In the genomic region with DNA sequence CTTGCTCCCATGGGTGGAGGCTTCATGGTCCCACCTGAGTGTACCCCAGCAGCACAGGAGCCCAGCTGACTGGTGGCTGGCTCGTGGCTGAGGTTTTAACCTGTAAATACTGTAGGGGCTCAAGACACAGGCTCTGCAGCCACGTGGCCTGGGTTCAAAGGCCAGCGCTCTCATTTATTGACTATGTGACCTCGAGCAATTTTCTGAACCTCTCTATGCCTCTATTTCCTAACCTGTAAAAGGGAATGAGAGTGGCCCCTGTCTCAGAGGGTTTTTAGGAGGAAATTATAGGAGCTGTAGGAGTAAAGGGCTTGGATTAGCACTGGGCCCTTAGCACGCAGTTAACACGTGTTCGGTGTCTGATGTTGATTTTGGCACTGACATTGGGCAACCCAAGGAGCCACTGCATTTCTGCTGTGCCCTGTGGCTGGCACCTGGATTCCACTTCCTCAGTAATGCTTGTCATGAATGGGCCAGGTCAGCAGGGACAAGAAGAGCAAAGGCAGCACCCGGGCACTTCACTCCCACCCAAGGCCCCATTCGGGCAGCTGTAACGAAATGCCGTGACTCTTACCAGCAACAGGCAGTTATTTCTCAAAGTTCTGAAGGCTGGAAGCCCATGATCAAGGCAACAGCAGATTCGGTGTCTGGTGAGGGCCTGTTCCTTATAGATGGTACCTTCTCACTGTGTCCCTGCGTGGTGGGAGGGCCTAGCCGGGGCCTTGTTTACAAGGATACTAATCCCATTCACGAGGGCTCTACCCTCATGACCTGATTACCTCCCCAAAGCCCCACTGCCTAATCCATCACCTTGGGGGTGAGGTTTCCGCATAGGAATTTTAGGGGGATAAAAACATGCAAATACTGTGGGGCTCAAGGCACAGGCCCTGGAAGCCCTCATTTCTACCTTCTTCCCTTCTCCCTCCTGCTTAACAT, we compare ENCODE assay signal across 13 cellular contexts. TPM values are rescaled to one million over a fixed set of nuclear protein-coding genes. Genes with fewer than 3 reads are reported as not detected.
A peak's percentile ranks its signal among the peaks of the same experiment; 100 is the strongest.
DNase-seq lines count a peak whose midpoint lies in the region; ATAC-seq and TF ChIP-seq lines count a peak whose summit lies in the region.
"Had no signal": no experiment of that assay in that cellular context is flagged by ENCODE, and none has a peak within 500 bp of the region (broad histone marks: within the 10 kb centered on the region; RNA-seq: fewer than 3 reads in every experiment).

No MANE protein-coding gene starts in this region.

- no peak for TF ChIP-seq CTCF in Calu3 (IDR thresholded peaks at IDR 0.05; ENCODE audit: unreplicated experiment)
- TF ChIP-seq CTCF in prostate gland (IDR thresholded peaks at IDR 0.05), result no peak

- H3K9me3 ChIP-seq in iPS-15b (ENCODE audit: control insufficient read depth, insufficient read depth, low read length), result no peaks in the 10 kb centered on the region
- no peaks in the 10 kb centered on the region for H3K9me3 ChIP-seq in prostate gland

- BruUV-seq in Calu3 (replicated peaks; lab: Mats Ljungman, UMichigan), result no TSS peak

- peak overlapping the region; percentile 80 to 87 for H3K27ac ChIP-seq in prostate gland
- H3K27ac ChIP-seq: GM23248, VCaP had no signal

- WGBS in prostate gland, result 49% methylated on average over 16 of the region's 16 CpGs

- H3K4me3 ChIP-seq in iPS-15b (ENCODE audit: low read depth, low read length), result peak overlapping the region; percentile 11
- H3K4me3 ChIP-seq in prostate gland, result no peak overlapping the region
- H3K4me3 ChIP-seq: GM23248 had no signal

- H3K4me1 ChIP-seq in iPS-15b (ENCODE audit: control insufficient read depth, insufficient read depth, low read length) (peaks cover 32% of the 10 kb centered on the region), prostate gland (replicated peaks) (peaks cover 8% of the 10 kb centered on the region)

- H3K27me3 ChIP-seq in iPS-15b (ENCODE audit: control insufficient read depth, insufficient read depth, low read length), result no peaks in the 10 kb centered on the region
- no peaks in the 10 kb centered on the region for H3K27me3 ChIP-seq in prostate gland (replicated peaks; ENCODE audit: insufficient read depth)

- intact Hi-C loops in Calu3 (cut with micrococcal nuclease; ENCODE audit: unreplicated experiment) (loop anchor here (10.0 kb wide), 1 partner anchor 60 kb away; no protein-coding TSS in a partner anchor), prostate gland (cut with DNase I) (no loop called here), posterior vena cava (cut with DNase I) (no loop called here)

- H3K27ac Mint-ChIP-seq in Calu3 (ENCODE audit: unreplicated experiment), result peak overlapping the region; percentile 13
- no peak overlapping the region for H3K27ac Mint-ChIP-seq in effector memory CD8-positive, alpha-beta T cell

- H3K36me3 Mint-ChIP-seq in Calu3 (ENCODE audit: insufficient read depth, unreplicated experiment), result peaks cover 3% of the 10 kb centered on the region
- H3K36me3 Mint-ChIP-seq in effector memory CD8-positive, alpha-beta T cell (ENCODE audit: insufficient read depth), result no peaks in the 10 kb centered on the region

- peaks cover 37% of the 10 kb centered on the region for H3K4me1 Mint-ChIP-seq in Calu3 (ENCODE audit: low read depth, unreplicated experiment)
- no peaks in the 10 kb centered on the region for H3K4me1 Mint-ChIP-seq in effector memory CD8-positive, alpha-beta T cell (ENCODE audit: low read depth in 2 of 2)

- H3K36me3 ChIP-seq in iPS-15b (ENCODE audit: control insufficient read depth, insufficient read depth, low read length), result no peaks in the 10 kb centered on the region
- no peaks in the 10 kb centered on the region for H3K36me3 ChIP-seq in prostate gland

- H3K9ac ChIP-seq in iPS-15b (ENCODE audit: low read depth, low read length), result peak overlapping the region; percentile 32
- H3K9ac ChIP-seq: GM23248 had no signal

- DNase-seq in Calu3 (peak; percentile 44), SHP77 (lab: John Stamatoyannopoulos, UW) (peak; percentile 43 to 54), prostate gland (ENCODE audit: low spot score) (peak; percentile 73), midbrain (lab: John Stamatoyannopoulos, UW) (no peak), posterior vena cava (ENCODE audit: low spot score) (no peak)
- no peak for DNase-seq in effector memory CD8-positive, alpha-beta T cell
- no peak for DNase-seq in stimulated activated CD4-positive, alpha-beta T cell treated with anti-CD3 and anti-CD28 coated beads, Interleukin-4, amount 100 ng/mL, for 24 hours
- DNase-seq: activated gamma-delta T cell treated with Interleukin-2 at 50 U/mL for 16 hours; effector memory CD4-positive, alpha-beta T cell; NCI-H1436 treated with DMSO at 0.1 percent for 48 hours had no signal

- TF ChIP-seq POLR2A in prostate gland (IDR thresholded peaks at IDR 0.05), result no peak

- no peak for ATAC-seq in effector memory CD8-positive, alpha-beta T cell (replicated peaks)

- CTCF ChIA-PET in Calu3 (lab: Charles Lee), result no interaction called here

- no peak overlapping the region for H3K4me3 Mint-ChIP-seq in Calu3 (ENCODE audit: low read depth, unreplicated experiment)
- no peak overlapping the region for H3K4me3 Mint-ChIP-seq in effector memory CD8-positive, alpha-beta T cell

- no peaks in the 10 kb centered on the region for H3K27me3 Mint-ChIP-seq in Calu3 (ENCODE audit: unreplicated experiment)
- H3K27me3 Mint-ChIP-seq in effector memory CD8-positive, alpha-beta T cell, result peaks cover 25 to 55% of the 10 kb centered on the region in 2 donors

- H3K9me3 Mint-ChIP-seq in Calu3 (ENCODE audit: low read depth, unreplicated experiment), result no peaks in the 10 kb centered on the region
- H3K9me3 Mint-ChIP-seq in effector memory CD8-positive, alpha-beta T cell, result no peaks in the 10 kb centered on the region

RNA-seq across cellular contexts. Expression of gene ARHGEF10L, which starts 25.2 kb away (rescaled TPM):
- total RNA-seq in Calu3 (2022) (19.6 and 20.1 TPM in 2 replicates), prostate gland (10 to 100 TPM; 26.0 to 39.7 TPM), posterior vena cava (100 to 1,000 TPM; 103 to 111 TPM)

Comparison
In these comparisons a context has a peak if more than half of its experiments do, and no peak if none do; other contexts are left out.
1. DNase-seq: peak in Calu3 (single experiment), SHP77 (2 of 2) and prostate gland (single experiment); none in midbrain (single experiment), effector memory CD8-positive, alpha-beta T cell (0 of 3), stimulated activated CD4-positive, alpha-beta T cell treated with anti-CD3 and anti-CD28 coated beads, Interleukin-4, amount 100 ng/mL, for 24 hours (single experiment) and posterior vena cava (single experiment).